Comparison of ENCODE assay signal across 7 cellular contexts in the genomic region with DNA sequence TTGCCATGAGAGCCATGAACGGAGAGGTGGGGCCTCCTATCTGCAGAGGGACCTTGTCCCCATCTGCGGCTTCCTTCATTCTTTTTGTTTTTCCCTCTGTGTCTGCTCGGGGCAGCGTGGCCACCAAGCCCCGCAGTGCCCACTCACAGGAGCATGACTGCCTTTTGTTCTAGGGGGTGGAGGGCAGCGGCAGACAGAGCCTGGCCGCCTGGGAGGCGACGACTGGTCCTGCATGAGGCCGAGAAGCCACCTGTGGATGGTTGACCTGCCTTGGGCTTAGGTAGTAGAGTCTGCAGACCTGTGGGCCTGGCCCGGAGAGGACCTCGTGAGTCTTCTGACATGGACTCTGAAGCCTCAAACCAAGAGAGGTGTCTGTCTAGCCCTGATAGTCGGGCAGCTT. TPM values are rescaled to one million over a fixed set of nuclear protein-coding genes. Genes with fewer than 3 reads are reported as not detected.
A peak's percentile ranks its signal among the peaks of the same experiment; 100 is the strongest.
DNase-seq lines count a peak whose midpoint lies in the region; ATAC-seq and TF ChIP-seq lines count a peak whose summit lies in the region.

No MANE protein-coding gene starts in this region.

- no peaks in the 10 kb centered on the region for H3K9me2 ChIP-seq in hepatocyte (replicated peaks; ENCODE audit: insufficient read depth)

- H3K4me1 Mint-ChIP-seq in activated CD8-positive, alpha-beta T cell treated with anti-CD3 and anti-CD28 coated beads for 36 hours (ENCODE audit: low read depth): peaks cover 16% of the 10 kb centered on the region
- H3K4me1 Mint-ChIP-seq in stimulated activated memory B cell treated with anti-CD40 and anti-IgM and Interleukin-4, amounts not matched to agents 10 μg/mL and 1 μg/mL and 100 μg/mL, for 72 hours: peaks cover 33% of the 10 kb centered on the region

- H3K9me3 ChIP-seq in hepatocyte (ENCODE audit: low read depth): no peaks in the 10 kb centered on the region

- peak overlapping the region; percentile 92 for H3K4me2 ChIP-seq in hepatocyte

- H3K27ac ChIP-seq in hepatocyte: no peak overlapping the region

- H3K4me3 Mint-ChIP-seq in activated CD8-positive, alpha-beta T cell treated with anti-CD3 and anti-CD28 coated beads for 36 hours: peak overlapping the region; percentile 83
- H3K4me3 Mint-ChIP-seq in stimulated activated memory B cell treated with anti-CD40 and anti-IgM and Interleukin-4, amounts not matched to agents 10 μg/mL and 1 μg/mL and 100 μg/mL, for 72 hours: peak overlapping the region; percentile 98

- H3K4me1 ChIP-seq in hepatocyte (ENCODE audit: insufficient read depth): no peaks in the 10 kb centered on the region

- no peak for DNase-seq in HFF-Myc (ENCODE audit: extremely low read depth, low read depth)
- DNase-seq in activated CD8-positive, alpha-beta T cell treated with anti-CD3 and anti-CD28 coated beads for 36 hours: no peak
- DNase-seq in hepatocyte (ENCODE audit: low spot score): no peak
- no peak for DNase-seq in hypothalamus (lab: John Stamatoyannopoulos, UW)
- DNase-seq in NCI-H1105 treated with DMSO at 0.1 percent for 48 hours (lab: John Stamatoyannopoulos, UW): no peak
- DNase-seq in NCI-H510A treated with DMSO at 0.1 percent for 48 hours (lab: John Stamatoyannopoulos, UW): no peak

- intact Hi-C loops in activated CD8-positive, alpha-beta T cell treated with anti-CD3 and anti-CD28 coated beads for 36 hours (cut with micrococcal nuclease): no loop called here

- TF ChIP-seq CTCF in HFF-Myc (IDR thresholded peaks at IDR 0.05; ENCODE audit: low read depth, low read length, missing control alignments) (no peak), hepatocyte (IDR thresholded peaks at IDR 0.05; ENCODE audit: poor library complexity) (no peak)
- no peak for TF ChIP-seq CTCF in activated CD8-positive, alpha-beta T cell treated with anti-CD3 and anti-CD28 coated beads for 36 hours (IDR thresholded peaks at IDR 0.05)

- H4K20me1 ChIP-seq in hepatocyte (ENCODE audit: insufficient read depth, poor library complexity, severe bottlenecking): no peaks in the 10 kb centered on the region

- H3K27me3 ChIP-seq in hepatocyte: no peaks in the 10 kb centered on the region

- WGBS in hepatocyte (ENCODE audit: low lambda C conversion rate, missing lambda C conversion rate): 73% methylated on average over 13 of the region's 13 CpGs

- POLR2A ChIA-PET in activated CD8-positive, alpha-beta T cell treated with anti-CD3 and anti-CD28 coated beads for 36 hours (lab: Charles Lee): interaction anchor here (0.9 to 2.4 kb wide), 5 partner anchors 21 to 108 kb away, joined by 3 to 16 read pairs (median 4); a partner anchor contains a TSS

- peaks cover 4% of the 10 kb centered on the region for H3K36me3 ChIP-seq in hepatocyte (replicated peaks; ENCODE audit: insufficient read depth, low read depth)

- peak overlapping the region; percentile 95 for H3K27ac Mint-ChIP-seq in activated CD8-positive, alpha-beta T cell treated with anti-CD3 and anti-CD28 coated beads for 36 hours
- H3K27ac Mint-ChIP-seq in stimulated activated memory B cell treated with anti-CD40 and anti-IgM and Interleukin-4, amounts not matched to agents 10 μg/mL and 1 μg/mL and 100 μg/mL, for 72 hours: peak overlapping the region; percentile 100

- CTCF ChIA-PET in activated CD8-positive, alpha-beta T cell treated with anti-CD3 and anti-CD28 coated beads for 36 hours (lab: Charles Lee): no interaction called here

- no peak for ATAC-seq in activated CD8-positive, alpha-beta T cell treated with anti-CD3 and anti-CD28 coated beads for 36 hours
- no peak for ATAC-seq in stimulated activated memory B cell treated with anti-CD40 and anti-IgM and Interleukin-4, amounts not matched to agents 10 μg/mL and 1 μg/mL and 100 μg/mL, for 72 hours

- peaks cover 14% of the 10 kb centered on the region for H3K79me2 ChIP-seq in hepatocyte

- no peak overlapping the region for H2AFZ ChIP-seq in hepatocyte

- peaks cover 43% of the 10 kb centered on the region for H3K36me3 Mint-ChIP-seq in activated CD8-positive, alpha-beta T cell treated with anti-CD3 and anti-CD28 coated beads for 36 hours (ENCODE audit: low read depth)
- peaks cover 46% of the 10 kb centered on the region for H3K36me3 Mint-ChIP-seq in stimulated activated memory B cell treated with anti-CD40 and anti-IgM and Interleukin-4, amounts not matched to agents 10 μg/mL and 1 μg/mL and 100 μg/mL, for 72 hours

- peak overlapping the region; percentile 91 for H3K4me3 ChIP-seq in HFF-Myc (replicated peaks; ENCODE audit: low read depth, low read length)
- H3K4me3 ChIP-seq in hepatocyte: peak overlapping the region; percentile 63

- no peaks in the 10 kb centered on the region for H3K9me3 Mint-ChIP-seq in activated CD8-positive, alpha-beta T cell treated with anti-CD3 and anti-CD28 coated beads for 36 hours
- no peaks in the 10 kb centered on the region for H3K9me3 Mint-ChIP-seq in stimulated activated memory B cell treated with anti-CD40 and anti-IgM and Interleukin-4, amounts not matched to agents 10 μg/mL and 1 μg/mL and 100 μg/mL, for 72 hours

- H3K27me3 Mint-ChIP-seq in activated CD8-positive, alpha-beta T cell treated with anti-CD3 and anti-CD28 coated beads for 36 hours: no peaks in the 10 kb centered on the region
- H3K27me3 Mint-ChIP-seq in stimulated activated memory B cell treated with anti-CD40 and anti-IgM and Interleukin-4, amounts not matched to agents 10 μg/mL and 1 μg/mL and 100 μg/mL, for 72 hours: no peaks in the 10 kb centered on the region

RNA-seq across cellular contexts. Expression of a gene that starts 1.4 kb away (rescaled TPM):
- 100 to 1,000 TPM; 191 to 195 TPM for total RNA-seq in activated CD8-positive, alpha-beta T cell treated with anti-CD3 and anti-CD28 coated beads for 36 hours
- total RNA-seq in hepatocyte: 98.6 and 135 TPM in 2 replicates
- 64.8 and 102 TPM in 2 replicates for polyA plus RNA-seq in hepatocyte

RNA-seq across cellular contexts. Expression of a gene that starts 21.6 kb away (rescaled TPM):
- total RNA-seq in activated CD8-positive, alpha-beta T cell treated with anti-CD3 and anti-CD28 coated beads for 36 hours: 10 to 100 TPM; 31.6 to 38.6 TPM
- total RNA-seq in hepatocyte: 76.9 and 117 TPM in 2 replicates
- 158 and 167 TPM in 2 replicates for polyA plus RNA-seq in hepatocyte

RNA-seq across cellular contexts. Expression of a gene that starts 36.1 kb away (rescaled TPM):
- total RNA-seq in activated CD8-positive, alpha-beta T cell treated with anti-CD3 and anti-CD28 coated beads for 36 hours: 10 to 100 TPM; 11.4 to 11.9 TPM
- total RNA-seq in hepatocyte: 3.0 and 4.5 TPM in 2 replicates
- 11.0 and 11.2 TPM in 2 replicates for polyA plus RNA-seq in hepatocyte

RNA-seq across cellular contexts. Expression of a gene that starts 54.0 kb away (rescaled TPM):
- total RNA-seq in activated CD8-positive, alpha-beta T cell treated with anti-CD3 and anti-CD28 coated beads for 36 hours: 100 to 1,000 TPM; 159 to 164 TPM
- 225 and 235 TPM in 2 replicates for total RNA-seq in hepatocyte
- 286 and 390 TPM in 2 replicates for polyA plus RNA-seq in hepatocyte
